In genomic region chr21:25835397-25835796, GRCh38 we compare ENCODE assay signal across 20 cellular contexts.
A peak's percentile ranks its signal among the peaks of the same experiment; 100 is the strongest.
DNase-seq lines count a peak whose midpoint lies in the region; ATAC-seq, FAIRE-seq and TF ChIP-seq lines count a peak whose summit lies in the region.
"Had no signal": no experiment of that assay in that cellular context is flagged by ENCODE, and none has a peak within 500 bp of the region (broad histone marks: within the 10 kb centered on the region; RNA-seq: fewer than 3 reads in every experiment).

No MANE protein-coding gene starts in this region.

- H3K9ac ChIP-seq in keratinocyte (ENCODE audit: control insufficient read depth, extremely low read depth, insufficient read depth, low read length) = no peak overlapping the region
- H3K9ac ChIP-seq: KMS-11 had no signal

- peak overlapping the region; percentile 58 for H3K27ac ChIP-seq in RWPE2 (ENCODE audit: poor library complexity, severe bottlenecking)
- no peak overlapping the region for H3K27ac ChIP-seq in keratinocyte (ENCODE audit: control insufficient read depth, insufficient read depth, low read length)
- no peak overlapping the region for H3K27ac ChIP-seq in heart left ventricle
- H3K27ac ChIP-seq: A549, KMS-11 had no signal

- H3K27me3 Mint-ChIP-seq in nephron (ENCODE audit: low read depth) = no peaks in the 10 kb centered on the region
- no peaks in the 10 kb centered on the region for H3K27me3 Mint-ChIP-seq in type B pancreatic cell

- DNase-seq in RWPE2 (ENCODE audit: low spot score) = no peak
- DNase-seq in keratinocyte (ENCODE audit: low read depth, low spot score) = no peak
- DNase-seq in type B pancreatic cell (ENCODE audit: extremely low spot score, unreplicated experiment) = no peak
- DNase-seq in midbrain (lab: John Stamatoyannopoulos, UW) = no peak
- no peak for DNase-seq in NK-92 treated with Interleukin-12 subunit alpha and Interleukin-12 subunit beta, amount 100 ng/mL, for 24 hours (lab: John Stamatoyannopoulos, UW)
- DNase-seq in heart left ventricle = no peak
- DNase-seq: CD4-positive, CD25-positive, alpha-beta regulatory T cell; EL; GF-D8; NCI-H1105; NCI-H2029 treated with DMSO at 0.1 percent for 48 hours; NCI-H446; NCI-H526; PC-3; SHP77 treated with DMSO at 0.1 percent for 48 hours had no signal

- H3K36me3 ChIP-seq in RWPE2 (ENCODE audit: low read depth) = no peaks in the 10 kb centered on the region
- no peaks in the 10 kb centered on the region for H3K36me3 ChIP-seq in keratinocyte (ENCODE audit: control insufficient read depth in 2 of 2, extremely low read depth in 1 of 2, insufficient read depth in 2 of 2, low read length in 2 of 2)
- H3K36me3 ChIP-seq in heart left ventricle = no peaks in the 10 kb centered on the region

- no peaks in the 10 kb centered on the region for H3K9me1 ChIP-seq in keratinocyte (ENCODE audit: control insufficient read depth, extremely low read depth, insufficient read depth, low read length)

- H3K4me3 ChIP-seq in RWPE2 (ENCODE audit: severe bottlenecking) = no peak overlapping the region
- H3K4me3 ChIP-seq in keratinocyte (ENCODE audit: control insufficient read depth in 2 of 3, extremely low read depth in 1 of 3, insufficient read depth in 2 of 3, low read depth in 1 of 3, low read length in 3 of 3) = no peak overlapping the region
- no peak overlapping the region for H3K4me3 ChIP-seq in heart left ventricle
- H3K4me3 ChIP-seq: A549 had no signal

- TF ChIP-seq CTCF in RWPE2 (IDR thresholded peaks at IDR 0.05; ENCODE audit: poor library complexity, severe bottlenecking) (no peak), keratinocyte (optimal IDR thresholded peaks at IDR 0.05 in 1 of 3, IDR thresholded peaks at IDR 0.05 in 1 of 3, conservative IDR thresholded peaks at IDR 0.05 in 1 of 3; ENCODE audit: extremely low read depth in 1 of 3, insufficient read depth in 2 of 3, low read length in 3 of 3) (no peak), nephron (IDR thresholded peaks at IDR 0.05; ENCODE audit: unreplicated experiment in 3 of 3) (no peak), type B pancreatic cell (conservative IDR thresholded peaks at IDR 0.05) (no peak), heart left ventricle (IDR thresholded peaks at IDR 0.05) (no peak)

- H3K27me3 ChIP-seq in RWPE2 (ENCODE audit: insufficient read depth, poor library complexity, severe bottlenecking) (no peaks in the 10 kb centered on the region), keratinocyte (ENCODE audit: control insufficient read depth, extremely low read depth, insufficient read depth, low read length) (no peaks in the 10 kb centered on the region), heart left ventricle (no peaks in the 10 kb centered on the region)

- ATAC-seq in RWPE2 (ENCODE audit: low read depth) (no peak), heart left ventricle (no peak)
- ATAC-seq: A549, PC-3 had no signal

- intact Hi-C loops in heart left ventricle (cut with DNase I) = no loop called here

- H3K36me3 Mint-ChIP-seq in nephron (ENCODE audit: low read depth) (no peaks in the 10 kb centered on the region), type B pancreatic cell (no peaks in the 10 kb centered on the region)
- H3K36me3 Mint-ChIP-seq: CD4-positive, CD25-positive, alpha-beta regulatory T cell had no signal

- TF ChIP-seq POLR2A in heart left ventricle (IDR thresholded peaks at IDR 0.05) = no peak

- H3K27ac Mint-ChIP-seq in nephron (peak overlapping the region; percentile 33 to 78 (median 56)), type B pancreatic cell (peak overlapping the region; percentile 62)
- H3K27ac Mint-ChIP-seq: B cell had no signal

- H3K4me3 Mint-ChIP-seq in nephron (no peak overlapping the region), type B pancreatic cell (peak overlapping the region; percentile 14)
- H3K4me3 Mint-ChIP-seq: B cell; CD4-positive, CD25-positive, alpha-beta regulatory T cell had no signal

- H3K4me1 ChIP-seq in RWPE2 (ENCODE audit: insufficient read depth, poor library complexity, severe bottlenecking) (peaks cover 27% of the 10 kb centered on the region), keratinocyte (ENCODE audit: control insufficient read depth, extremely low read depth, insufficient read depth, low read length) (peaks cover 21% of the 10 kb centered on the region), heart left ventricle (no peaks in the 10 kb centered on the region)
- H3K4me1 ChIP-seq: A549 had no signal

- FAIRE-seq in keratinocyte (lab: Jason Lieb, UNC) = no peak
- FAIRE-seq: A549, GM19239 had no signal

- H2AFZ ChIP-seq in keratinocyte (ENCODE audit: control insufficient read depth, low read length) = no peak overlapping the region

- dilution Hi-C loops in keratinocyte (cut with MboI; ENCODE audit: extremely low pct_ligation_motif_present, low sequenced_read_pairs) = no loop called here

- H3K4me2 ChIP-seq in keratinocyte (ENCODE audit: control insufficient read depth, extremely low read depth, insufficient read depth, low read depth, low read length) = peak overlapping the region; percentile 41
- H3K4me2 ChIP-seq: A549, KMS-11 had no signal

- H3K4me1 Mint-ChIP-seq in nephron (peaks cover 22% of the 10 kb centered on the region), type B pancreatic cell (ENCODE audit: unreplicated experiment) (peaks cover 20% of the 10 kb centered on the region)
- H3K4me1 Mint-ChIP-seq: B cell had no signal

- H3K9me3 Mint-ChIP-seq in nephron (peaks cover 28% of the 10 kb centered on the region), type B pancreatic cell (peaks cover 19% of the 10 kb centered on the region)

- WGBS in heart left ventricle, 4 donors = 47 to 68% (median 57%) methylated on average over 4 of the region's 4 CpGs

- H3K9me3 ChIP-seq in RWPE2 (ENCODE audit: severe bottlenecking) (no peaks in the 10 kb centered on the region), keratinocyte (ENCODE audit: control insufficient read depth, low read depth, low read length) (no peaks in the 10 kb centered on the region), heart left ventricle (peaks cover 0 to 17% (median 2%) of the 10 kb centered on the region in 12 donors)
- H3K9me3 ChIP-seq: A549 had no signal

- no peaks in the 10 kb centered on the region for H4K20me1 ChIP-seq in keratinocyte (ENCODE audit: control insufficient read depth, extremely low read depth, insufficient read depth, low read length)

- no peaks in the 10 kb centered on the region for H3K79me2 ChIP-seq in keratinocyte (ENCODE audit: control insufficient read depth, insufficient read depth, low read length)
